9 cellular contexts compared by ENCODE assay signal in genomic region chr17:72587773-72588511, GRCh38.
DNase-seq lines count a peak whose midpoint lies in the region; ATAC-seq and TF ChIP-seq lines count a peak whose summit lies in the region.
"Had no signal": no experiment of that assay in that cellular context is flagged by ENCODE, and none has a peak within 500 bp of the region (broad histone marks: within the 10 kb centered on the region; RNA-seq: fewer than 3 reads in every experiment).

No MANE protein-coding gene starts in this region.

- H3K4me1 Mint-ChIP-seq in natural killer cell treated with Interleukin-12 subunit alpha and Interleukin-12 subunit beta and Interleukin-15 and Interleukin-18, amount 100 ng/mL, for 72 hours (ENCODE audit: low read depth in 2 of 2), result peaks cover 4 to 8% of the 10 kb centered on the region in 2 donors

- H3K36me3 Mint-ChIP-seq in natural killer cell treated with Interleukin-12 subunit alpha and Interleukin-12 subunit beta and Interleukin-15 and Interleukin-18, amount 100 ng/mL, for 72 hours, result no peaks in the 10 kb centered on the region

- no peaks in the 10 kb centered on the region for H3K9me3 Mint-ChIP-seq in natural killer cell treated with Interleukin-12 subunit alpha and Interleukin-12 subunit beta and Interleukin-15 and Interleukin-18, amount 100 ng/mL, for 72 hours

- H4K20me1 ChIP-seq in osteoblast (ENCODE audit: insufficient read depth, low read length), result peaks cover 23% of the 10 kb centered on the region

- H3K4me3 ChIP-seq in astrocyte of the cerebellum (ENCODE audit: low read depth, low read length) (peak overlapping the region; percentile 94), osteoblast (ENCODE audit: insufficient read depth, low read length) (peak overlapping the region; percentile 8)
- H3K4me3 ChIP-seq: thyroid gland had no signal

- H3K27me3 Mint-ChIP-seq in natural killer cell treated with Interleukin-12 subunit alpha and Interleukin-12 subunit beta and Interleukin-15 and Interleukin-18, amount 100 ng/mL, for 72 hours, result peaks cover 34 to 35% of the 10 kb centered on the region in 2 donors

- H3K4me1 ChIP-seq in osteoblast (ENCODE audit: insufficient read depth, low read length), result peaks cover 17% of the 10 kb centered on the region

- H2AFZ ChIP-seq in osteoblast (ENCODE audit: low read length), result peak overlapping the region; percentile 6

- DNase-seq in NCI-H1092 treated with DMSO at 0.1 percent for 48 hours (lab: John Stamatoyannopoulos, UW), result peak; percentile 64
- DNase-seq in NCI-H1092 (lab: John Stamatoyannopoulos, UW), result no peak
- peak; percentile 60 to 86 for DNase-seq in NCI-H2081 (lab: John Stamatoyannopoulos, UW)
- no peak for DNase-seq in astrocyte of the cerebellum (ENCODE audit: low read depth)
- peak; percentile 68 for DNase-seq in osteoblast (ENCODE audit: insufficient read length, low spot score, missing footprints)
- DNase-seq in cerebellum (ENCODE audit: low spot score), result no peak
- DNase-seq in natural killer cell treated with Interleukin-12 subunit alpha and Interleukin-12 subunit beta and Interleukin-15 and Interleukin-18, amount 100 ng/mL, for 72 hours (ENCODE audit: low spot score), result no peak
- DNase-seq: thyroid gland had no signal

- peak overlapping the region; percentile 51 for H3K4me2 ChIP-seq in osteoblast (ENCODE audit: insufficient read depth, low read length)

- peaks cover 57% of the 10 kb centered on the region for H3K79me2 ChIP-seq in osteoblast (ENCODE audit: insufficient read depth, low read length)

- in situ Hi-C loops in astrocyte of the cerebellum (cut with HindIII; ENCODE audit: low sequenced_read_pairs), result no loop called here

- H3K4me3 Mint-ChIP-seq in natural killer cell treated with Interleukin-12 subunit alpha and Interleukin-12 subunit beta and Interleukin-15 and Interleukin-18, amount 100 ng/mL, for 72 hours, result no peak overlapping the region

- no peak overlapping the region for H3K27ac Mint-ChIP-seq in natural killer cell treated with Interleukin-12 subunit alpha and Interleukin-12 subunit beta and Interleukin-15 and Interleukin-18, amount 100 ng/mL, for 72 hours

- no peaks in the 10 kb centered on the region for H3K9me3 ChIP-seq in osteoblast (ENCODE audit: low read depth, low read length)
- H3K9me3 ChIP-seq: thyroid gland had no signal

- ATAC-seq in natural killer cell treated with Interleukin-12 subunit alpha and Interleukin-12 subunit beta and Interleukin-15 and Interleukin-18, amount 100 ng/mL, for 72 hours, result no peak
- no peak for ATAC-seq in activated CD4-positive, CD25-positive, alpha-beta regulatory T cell treated with anti-CD3 and anti-CD28 coated beads, Interleukin-2, amount 50 U/mL, for 24 hours

- H3K27ac ChIP-seq in osteoblast (ENCODE audit: low read depth, low read length), result no peak overlapping the region
- H3K27ac ChIP-seq: thyroid gland had no signal

- TF ChIP-seq CTCF in astrocyte of the cerebellum (IDR thresholded peaks at IDR 0.05; ENCODE audit: low read depth, low read length, missing control alignments) (peak; percentile 14), osteoblast (IDR thresholded peaks at IDR 0.05; ENCODE audit: extremely low read depth, low read depth, low read length) (no peak)

- no peaks in the 10 kb centered on the region for H3K36me3 ChIP-seq in osteoblast (ENCODE audit: insufficient read depth, low read length)
- H3K36me3 ChIP-seq: thyroid gland had no signal

- H3K27me3 ChIP-seq in osteoblast (ENCODE audit: insufficient read depth, low read length), result no peaks in the 10 kb centered on the region

Comparison
In these comparisons a context has a peak if more than half of its experiments do, and no peak if none do; other contexts are left out.
1. DNase-seq: peak in NCI-H1092 treated with DMSO at 0.1 percent for 48 hours (single experiment), NCI-H2081 (2 of 2) and osteoblast (single experiment); none in NCI-H1092 (single experiment), astrocyte of the cerebellum (single experiment), cerebellum (single experiment) and natural killer cell treated with Interleukin-12 subunit alpha and Interleukin-12 subunit beta and Interleukin-15 and Interleukin-18, amount 100 ng/mL, for 72 hours (single experiment).